Comparison of ENCODE assay signal across 10 cellular contexts in the genomic region with DNA sequence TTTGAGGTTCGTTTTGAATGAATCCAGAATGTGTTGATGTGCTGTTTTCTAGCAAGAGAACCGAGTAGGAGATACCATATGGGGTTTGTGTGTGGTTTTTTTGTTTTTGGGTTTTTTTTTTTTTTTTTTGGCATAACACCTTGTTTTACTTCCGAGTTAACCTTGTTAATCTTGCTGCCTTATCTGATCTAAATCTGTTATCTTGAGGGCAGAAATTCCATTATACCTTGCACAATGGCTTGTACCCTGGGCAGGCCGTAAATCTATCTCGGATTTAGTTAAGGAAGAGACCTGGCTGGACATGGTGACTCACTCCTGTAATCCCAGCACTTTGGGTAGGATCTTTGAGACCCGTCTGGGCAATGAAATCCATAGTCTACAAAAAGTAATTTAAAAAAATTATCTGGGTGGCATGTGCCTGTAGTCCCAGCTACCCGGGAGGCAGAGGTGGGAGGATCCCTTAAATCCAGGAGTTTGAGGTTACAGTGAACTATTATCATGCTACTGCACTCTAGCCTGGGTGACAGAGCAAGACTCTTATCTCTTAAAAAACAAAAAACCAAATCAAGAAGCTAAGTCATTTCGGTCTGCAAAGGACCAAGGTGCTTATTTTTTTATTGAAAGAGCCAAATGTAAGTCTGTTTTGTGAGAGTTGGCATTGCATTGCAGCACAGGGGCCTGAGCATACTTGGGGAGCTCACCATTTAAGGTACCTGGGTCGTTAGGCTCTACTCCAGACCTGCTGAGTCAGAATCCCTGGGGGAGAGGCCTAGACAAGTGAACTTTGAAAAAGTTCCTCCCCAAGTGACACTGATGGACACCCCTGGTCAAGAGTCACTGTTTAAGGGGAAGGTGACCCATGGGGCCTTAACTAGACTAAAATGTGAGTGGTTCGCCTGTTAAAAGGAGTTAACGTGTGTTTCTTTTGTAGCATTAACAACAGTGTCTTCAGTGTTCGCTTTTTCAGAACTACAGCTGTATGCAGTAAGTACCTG. TPM values are rescaled to one million over a fixed set of nuclear protein-coding genes. Genes with fewer than 3 reads are reported as not detected.
A peak's percentile ranks its signal among the peaks of the same experiment; 100 is the strongest.
DNase-seq lines count a peak whose midpoint lies in the region; ATAC-seq and TF ChIP-seq lines count a peak whose summit lies in the region.
"Had no signal": no experiment of that assay in that cellular context is flagged by ENCODE, and none has a peak within 500 bp of the region (broad histone marks: within the 10 kb centered on the region; RNA-seq: fewer than 3 reads in every experiment).

No MANE protein-coding gene starts in this region.

- peaks cover 61% of the 10 kb centered on the region for H3K4me1 Mint-ChIP-seq in HFFc6 (ENCODE audit: low read depth)
- peaks cover 40% of the 10 kb centered on the region for H3K4me1 Mint-ChIP-seq in activated CD8-positive, alpha-beta T cell treated with anti-CD3 and anti-CD28 coated beads for 36 hours (ENCODE audit: low read depth)

- H3K27ac Mint-ChIP-seq in HFFc6, result peak overlapping the region; percentile 71
- H3K27ac Mint-ChIP-seq in activated CD8-positive, alpha-beta T cell treated with anti-CD3 and anti-CD28 coated beads for 36 hours, result peak overlapping the region; percentile 46

- TF ChIP-seq POLR2A in vagina (IDR thresholded peaks at IDR 0.05), result no peak

- H3K36me3 ChIP-seq in iPS-20b (ENCODE audit: insufficient read depth, low read depth, low read length), result peaks cover 67% of the 10 kb centered on the region
- peaks cover 0 to 39% of the 10 kb centered on the region in 2 donors for H3K36me3 ChIP-seq in vagina

- H3K27ac ChIP-seq in iPS-20b (ENCODE audit: low read length), result peak overlapping the region; percentile 61
- H3K27ac ChIP-seq in vagina, result no peak overlapping the region

- H3K4me1 ChIP-seq in iPS-20b (ENCODE audit: insufficient read depth, low read length) (peaks cover 49% of the 10 kb centered on the region), vagina (peaks cover 53% of the 10 kb centered on the region)

- H3K4me3 Mint-ChIP-seq in HFFc6, result peak overlapping the region; percentile 34
- H3K4me3 Mint-ChIP-seq in activated CD8-positive, alpha-beta T cell treated with anti-CD3 and anti-CD28 coated beads for 36 hours, result no peak overlapping the region

- TF ChIP-seq CTCF in HFFc6 (IDR thresholded peaks at IDR 0.05), result no peak
- TF ChIP-seq CTCF in activated CD8-positive, alpha-beta T cell treated with anti-CD3 and anti-CD28 coated beads for 36 hours (IDR thresholded peaks at IDR 0.05), result no peak
- TF ChIP-seq CTCF in vagina (IDR thresholded peaks at IDR 0.05), result no peak

- POLR2A ChIA-PET in activated CD8-positive, alpha-beta T cell treated with anti-CD3 and anti-CD28 coated beads for 36 hours (lab: Charles Lee), result interaction anchor here (0.5 to 1.2 kb wide), 3 partner anchors 10 to 142 kb away, joined by 3 to 4 read pairs (median 3); a partner anchor contains a TSS

- intact Hi-C loops in activated CD8-positive, alpha-beta T cell treated with anti-CD3 and anti-CD28 coated beads for 36 hours (cut with micrococcal nuclease), result no loop called here
- intact Hi-C loops in vagina (cut with DNase I), result no loop called here

- CTCF ChIA-PET in activated CD8-positive, alpha-beta T cell treated with anti-CD3 and anti-CD28 coated beads for 36 hours (lab: Charles Lee), result interaction anchor here (3.1 to 8.1 kb wide), 2 partner anchors 17 to 27 kb away, joined by 21 to 94 read pairs; no protein-coding TSS in a partner anchor

- peaks cover 3% of the 10 kb centered on the region; the same call in 1 of the 2 replicates for H3K27me3 Mint-ChIP-seq in HFFc6 (ENCODE audit: insufficient read depth)
- no peaks in the 10 kb centered on the region for H3K27me3 Mint-ChIP-seq in activated CD8-positive, alpha-beta T cell treated with anti-CD3 and anti-CD28 coated beads for 36 hours

- no peaks in the 10 kb centered on the region for H3K9me3 Mint-ChIP-seq in HFFc6
- H3K9me3 Mint-ChIP-seq in activated CD8-positive, alpha-beta T cell treated with anti-CD3 and anti-CD28 coated beads for 36 hours, result no peaks in the 10 kb centered on the region

- DNase-seq in A172 (ENCODE audit: low spot score), result peak; percentile 30
- DNase-seq in HFFc6, result peak; percentile 30
- no peak for DNase-seq in activated CD8-positive, alpha-beta T cell treated with anti-CD3 and anti-CD28 coated beads for 36 hours
- no peak for DNase-seq in SHP77 treated with DMSO at 0.1 percent for 48 hours (lab: John Stamatoyannopoulos, UW)
- DNase-seq in NCI-H2171 (lab: John Stamatoyannopoulos, UW), result no peak
- DNase-seq in vagina (ENCODE audit: extremely low spot score in 2 of 2), result no peak
- DNase-seq: NCI-H526 treated with DMSO at 0.1 percent for 48 hours had no signal

- H3K4me3 ChIP-seq in iPS-20b (ENCODE audit: low read length), result no peak overlapping the region
- H3K4me3 ChIP-seq in vagina, result no peak overlapping the region

- no peaks in the 10 kb centered on the region for H3K27me3 ChIP-seq in iPS-20b (ENCODE audit: insufficient read depth, low read length)
- no peaks in the 10 kb centered on the region for H3K27me3 ChIP-seq in vagina

- H3K36me3 Mint-ChIP-seq in HFFc6 (ENCODE audit: low read depth), result peaks cover 12% of the 10 kb centered on the region
- peaks cover 50% of the 10 kb centered on the region for H3K36me3 Mint-ChIP-seq in activated CD8-positive, alpha-beta T cell treated with anti-CD3 and anti-CD28 coated beads for 36 hours (ENCODE audit: low read depth)

- no peak for ATAC-seq in activated CD8-positive, alpha-beta T cell treated with anti-CD3 and anti-CD28 coated beads for 36 hours
- ATAC-seq in GM21528 (IDR thresholded peaks at IDR 0.05; ENCODE audit: low FRiP score, unreplicated experiment), result no peak

- peak overlapping the region; percentile 17; the same call in 1 of the 2 replicates for H3K9ac ChIP-seq in iPS-20b (ENCODE audit: low read depth, low read length)

- H3K9me3 ChIP-seq in iPS-20b (ENCODE audit: insufficient read depth, low read depth, low read length), result no peaks in the 10 kb centered on the region
- H3K9me3 ChIP-seq in vagina, result no peaks in the 10 kb centered on the region

RNA-seq across cellular contexts. Expression of a gene that starts 6.7 kb away (rescaled TPM):
- total RNA-seq in A172 (2014; rRNA removed; shearing (Covaris generic)), result 17.3 and 26.5 TPM in 2 replicates
- 100 to 1,000 TPM in 5 of 6 experiments, 10 to 100 TPM in 1; 97.5 to 118 (median 109) TPM for total RNA-seq in HFFc6 (2021; fragmentation: NEBNext Ultra II Directional; extraction: Animal tissue kit (Norgen Biotek cat#: 25700))
- 100 to 1,000 TPM; 110 to 113 TPM for total RNA-seq in activated CD8-positive, alpha-beta T cell treated with anti-CD3 and anti-CD28 coated beads for 36 hours
- 109 TPM for total RNA-seq in vagina

RNA-seq across cellular contexts. Expression of a gene that starts 12.5 kb away (rescaled TPM):
- not detected in 2 replicates for total RNA-seq in A172 (2014; rRNA removed; shearing (Covaris generic))
- total RNA-seq in HFFc6 (2021; fragmentation: NEBNext Ultra II Directional; extraction: Animal tissue kit (Norgen Biotek cat#: 25700)), result not detected
- under 1 TPM; 0.38 to 0.65 TPM for total RNA-seq in activated CD8-positive, alpha-beta T cell treated with anti-CD3 and anti-CD28 coated beads for 36 hours
- total RNA-seq in vagina, result not detected
- total RNA-seq: posterior vena cava had no signal

RNA-seq across cellular contexts. Expression of a gene that starts 34.6 kb away (rescaled TPM):
- not detected in 2 replicates for total RNA-seq in A172 (2014; rRNA removed; shearing (Covaris generic))
- total RNA-seq in HFFc6 (2021; fragmentation: NEBNext Ultra II Directional; extraction: Animal tissue kit (Norgen Biotek cat#: 25700)), result 1 to 10 TPM in 4 of 6 experiments, under 1 TPM in 2; 0.78 to 1.1 (median 1.0) TPM
- total RNA-seq in activated CD8-positive, alpha-beta T cell treated with anti-CD3 and anti-CD28 coated beads for 36 hours, result 1 to 10 TPM; 4.1 to 5.1 TPM
- 2.0 TPM for total RNA-seq in vagina

Comparison
In these comparisons a context has a peak if more than half of its experiments do, and no peak if none do; other contexts are left out.
1. DNase-seq: peak in A172 (single experiment) and HFFc6 (single experiment); none in activated CD8-positive, alpha-beta T cell treated with anti-CD3 and anti-CD28 coated beads for 36 hours (single experiment), SHP77 treated with DMSO at 0.1 percent for 48 hours (single experiment), NCI-H2171 (single experiment) and vagina (0 of 2).